1 cellular context compared by ENCODE assay signal in the genomic region with DNA sequence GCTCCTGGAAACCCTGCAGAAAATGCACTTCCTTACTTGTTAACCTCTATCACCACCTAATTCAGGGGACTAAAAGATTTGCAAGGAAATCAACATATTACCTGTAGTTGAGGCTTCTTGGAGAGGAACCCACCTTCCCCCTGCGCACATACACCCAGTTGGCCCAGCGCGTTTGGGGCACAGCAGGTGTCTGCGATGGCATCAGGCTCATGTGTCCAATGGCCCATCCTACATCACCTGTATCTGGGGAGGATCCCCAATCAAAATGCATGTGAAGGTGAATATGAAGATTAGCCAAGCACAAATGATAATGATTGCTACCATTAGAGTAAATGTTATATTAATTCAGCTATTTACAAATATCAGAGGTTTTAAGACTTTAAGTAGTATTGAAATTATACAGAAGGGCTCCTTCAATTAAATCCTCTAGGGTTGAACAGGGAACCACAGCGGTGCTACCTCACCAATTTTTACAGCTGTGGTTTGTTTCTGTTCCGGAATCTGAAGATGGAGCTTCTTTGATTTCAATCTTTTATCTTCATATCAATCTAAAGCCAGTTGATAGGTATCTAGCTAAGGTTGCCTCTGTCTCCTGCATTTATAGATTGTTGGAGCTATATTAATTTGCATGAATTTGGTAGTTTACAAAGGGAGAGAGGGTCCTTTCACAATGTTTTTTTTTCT.
TF ChIP-seq lines count a peak whose summit lies in the region.

No MANE protein-coding gene starts in this region.

TF ChIP-seq in GM23338, 12 proteins besides CTCF, POLR2A, EP300 and RAD21 (continued from another document):
- TF ChIP-seq, protein P1, sequence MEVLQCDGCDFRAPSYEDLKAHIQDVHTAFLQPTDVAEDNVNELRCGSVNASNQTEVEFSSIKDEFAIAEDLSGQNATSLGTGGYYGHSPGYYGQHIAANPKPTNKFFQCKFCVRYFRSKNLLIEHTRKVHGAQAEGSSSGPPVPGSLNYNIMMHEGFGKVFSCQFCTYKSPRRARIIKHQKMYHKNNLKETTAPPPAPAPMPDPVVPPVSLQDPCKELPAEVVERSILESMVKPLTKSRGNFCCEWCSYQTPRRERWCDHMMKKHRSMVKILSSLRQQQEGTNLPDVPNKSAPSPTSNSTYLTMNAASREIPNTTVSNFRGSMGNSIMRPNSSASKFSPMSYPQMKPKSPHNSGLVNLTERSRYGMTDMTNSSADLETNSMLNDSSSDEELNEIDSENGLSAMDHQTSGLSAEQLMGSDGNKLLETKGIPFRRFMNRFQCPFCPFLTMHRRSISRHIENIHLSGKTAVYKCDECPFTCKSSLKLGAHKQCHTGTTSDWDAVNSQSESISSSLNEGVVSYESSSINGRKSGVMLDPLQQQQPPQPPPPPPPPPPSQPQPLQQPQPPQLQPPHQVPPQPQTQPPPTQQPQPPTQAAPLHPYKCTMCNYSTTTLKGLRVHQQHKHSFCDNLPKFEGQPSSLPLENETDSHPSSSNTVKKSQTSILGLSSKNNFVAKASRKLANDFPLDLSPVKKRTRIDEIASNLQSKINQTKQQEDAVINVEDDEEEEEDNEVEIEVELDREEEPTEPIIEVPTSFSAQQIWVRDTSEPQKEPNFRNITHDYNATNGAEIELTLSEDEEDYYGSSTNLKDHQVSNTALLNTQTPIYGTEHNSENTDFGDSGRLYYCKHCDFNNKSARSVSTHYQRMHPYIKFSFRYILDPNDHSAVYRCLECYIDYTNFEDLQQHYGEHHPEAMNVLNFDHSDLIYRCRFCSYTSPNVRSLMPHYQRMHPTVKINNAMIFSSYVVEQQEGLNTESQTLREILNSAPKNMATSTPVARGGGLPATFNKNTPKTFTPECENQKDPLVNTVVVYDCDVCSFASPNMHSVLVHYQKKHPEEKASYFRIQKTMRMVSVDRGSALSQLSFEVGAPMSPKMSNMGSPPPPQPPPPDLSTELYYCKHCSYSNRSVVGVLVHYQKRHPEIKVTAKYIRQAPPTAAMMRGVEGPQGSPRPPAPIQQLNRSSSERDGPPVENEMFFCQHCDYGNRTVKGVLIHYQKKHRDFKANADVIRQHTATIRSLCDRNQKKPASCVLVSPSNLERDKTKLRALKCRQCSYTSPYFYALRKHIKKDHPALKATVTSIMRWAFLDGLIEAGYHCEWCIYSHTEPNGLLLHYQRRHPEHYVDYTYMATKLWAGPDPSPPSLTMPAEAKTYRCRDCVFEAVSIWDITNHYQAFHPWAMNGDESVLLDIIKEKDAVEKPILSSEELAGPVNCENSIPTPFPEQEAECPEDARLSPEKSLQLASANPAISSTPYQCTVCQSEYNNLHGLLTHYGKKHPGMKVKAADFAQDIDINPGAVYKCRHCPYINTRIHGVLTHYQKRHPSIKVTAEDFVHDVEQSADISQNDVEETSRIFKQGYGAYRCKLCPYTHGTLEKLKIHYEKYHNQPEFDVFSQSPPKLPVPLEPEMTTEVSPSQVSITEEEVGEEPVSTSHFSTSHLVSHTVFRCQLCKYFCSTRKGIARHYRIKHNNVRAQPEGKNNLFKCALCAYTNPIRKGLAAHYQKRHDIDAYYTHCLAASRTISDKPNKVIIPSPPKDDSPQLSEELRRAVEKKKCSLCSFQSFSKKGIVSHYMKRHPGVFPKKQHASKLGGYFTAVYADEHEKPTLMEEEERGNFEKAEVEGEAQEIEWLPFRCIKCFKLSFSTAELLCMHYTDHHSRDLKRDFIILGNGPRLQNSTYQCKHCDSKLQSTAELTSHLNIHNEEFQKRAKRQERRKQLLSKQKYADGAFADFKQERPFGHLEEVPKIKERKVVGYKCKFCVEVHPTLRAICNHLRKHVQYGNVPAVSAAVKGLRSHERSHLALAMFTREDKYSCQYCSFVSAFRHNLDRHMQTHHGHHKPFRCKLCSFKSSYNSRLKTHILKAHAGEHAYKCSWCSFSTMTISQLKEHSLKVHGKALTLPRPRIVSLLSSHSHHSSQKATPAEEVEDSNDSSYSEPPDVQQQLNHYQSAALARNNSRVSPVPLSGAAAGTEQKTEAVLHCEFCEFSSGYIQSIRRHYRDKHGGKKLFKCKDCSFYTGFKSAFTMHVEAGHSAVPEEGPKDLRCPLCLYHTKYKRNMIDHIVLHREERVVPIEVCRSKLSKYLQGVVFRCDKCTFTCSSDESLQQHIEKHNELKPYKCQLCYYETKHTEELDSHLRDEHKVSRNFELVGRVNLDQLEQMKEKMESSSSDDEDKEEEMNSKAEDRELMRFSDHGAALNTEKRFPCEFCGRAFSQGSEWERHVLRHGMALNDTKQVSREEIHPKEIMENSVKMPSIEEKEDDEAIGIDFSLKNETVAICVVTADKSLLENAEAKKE (CRISPR knock-in tag; IDR thresholded peaks at IDR 0.05): no peak
- TF ChIP-seq EZH2 (IDR thresholded peaks at IDR 0.05; ENCODE audit: low read depth, unreplicated experiment) (no peak), STAT1 (IDR thresholded peaks at IDR 0.05; ENCODE audit: unreplicated experiment) (no peak), CREB1 (CRISPR knock-in tag; IDR thresholded peaks at IDR 0.05; ENCODE audit: low read depth) (no peak), ZNF114 (CRISPR knock-in tag; IDR thresholded peaks at IDR 0.05) (no peak), NANOG (IDR thresholded peaks at IDR 0.05; ENCODE audit: borderline replicate concordance) (no peak), EZH2phosphoT487 (IDR thresholded peaks at IDR 0.05; ENCODE audit: unreplicated experiment) (no peak), JUNB (IDR thresholded peaks at IDR 0.05; ENCODE audit: unreplicated experiment) (no peak)
- TF ChIP-seq, protein P2, sequence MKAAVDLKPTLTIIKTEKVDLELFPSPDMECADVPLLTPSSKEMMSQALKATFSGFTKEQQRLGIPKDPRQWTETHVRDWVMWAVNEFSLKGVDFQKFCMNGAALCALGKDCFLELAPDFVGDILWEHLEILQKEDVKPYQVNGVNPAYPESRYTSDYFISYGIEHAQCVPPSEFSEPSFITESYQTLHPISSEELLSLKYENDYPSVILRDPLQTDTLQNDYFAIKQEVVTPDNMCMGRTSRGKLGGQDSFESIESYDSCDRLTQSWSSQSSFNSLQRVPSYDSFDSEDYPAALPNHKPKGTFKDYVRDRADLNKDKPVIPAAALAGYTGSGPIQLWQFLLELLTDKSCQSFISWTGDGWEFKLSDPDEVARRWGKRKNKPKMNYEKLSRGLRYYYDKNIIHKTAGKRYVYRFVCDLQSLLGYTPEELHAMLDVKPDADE (IDR thresholded peaks at IDR 0.05): no peak
- TF ChIP-seq, protein P3, sequence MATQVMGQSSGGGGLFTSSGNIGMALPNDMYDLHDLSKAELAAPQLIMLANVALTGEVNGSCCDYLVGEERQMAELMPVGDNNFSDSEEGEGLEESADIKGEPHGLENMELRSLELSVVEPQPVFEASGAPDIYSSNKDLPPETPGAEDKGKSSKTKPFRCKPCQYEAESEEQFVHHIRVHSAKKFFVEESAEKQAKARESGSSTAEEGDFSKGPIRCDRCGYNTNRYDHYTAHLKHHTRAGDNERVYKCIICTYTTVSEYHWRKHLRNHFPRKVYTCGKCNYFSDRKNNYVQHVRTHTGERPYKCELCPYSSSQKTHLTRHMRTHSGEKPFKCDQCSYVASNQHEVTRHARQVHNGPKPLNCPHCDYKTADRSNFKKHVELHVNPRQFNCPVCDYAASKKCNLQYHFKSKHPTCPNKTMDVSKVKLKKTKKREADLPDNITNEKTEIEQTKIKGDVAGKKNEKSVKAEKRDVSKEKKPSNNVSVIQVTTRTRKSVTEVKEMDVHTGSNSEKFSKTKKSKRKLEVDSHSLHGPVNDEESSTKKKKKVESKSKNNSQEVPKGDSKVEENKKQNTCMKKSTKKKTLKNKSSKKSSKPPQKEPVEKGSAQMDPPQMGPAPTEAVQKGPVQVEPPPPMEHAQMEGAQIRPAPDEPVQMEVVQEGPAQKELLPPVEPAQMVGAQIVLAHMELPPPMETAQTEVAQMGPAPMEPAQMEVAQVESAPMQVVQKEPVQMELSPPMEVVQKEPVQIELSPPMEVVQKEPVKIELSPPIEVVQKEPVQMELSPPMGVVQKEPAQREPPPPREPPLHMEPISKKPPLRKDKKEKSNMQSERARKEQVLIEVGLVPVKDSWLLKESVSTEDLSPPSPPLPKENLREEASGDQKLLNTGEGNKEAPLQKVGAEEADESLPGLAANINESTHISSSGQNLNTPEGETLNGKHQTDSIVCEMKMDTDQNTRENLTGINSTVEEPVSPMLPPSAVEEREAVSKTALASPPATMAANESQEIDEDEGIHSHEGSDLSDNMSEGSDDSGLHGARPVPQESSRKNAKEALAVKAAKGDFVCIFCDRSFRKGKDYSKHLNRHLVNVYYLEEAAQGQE (IDR thresholded peaks at IDR 0.05; ENCODE audit: unreplicated experiment): no peak
